28 cellular contexts compared by ENCODE assay signal in the genomic region with DNA sequence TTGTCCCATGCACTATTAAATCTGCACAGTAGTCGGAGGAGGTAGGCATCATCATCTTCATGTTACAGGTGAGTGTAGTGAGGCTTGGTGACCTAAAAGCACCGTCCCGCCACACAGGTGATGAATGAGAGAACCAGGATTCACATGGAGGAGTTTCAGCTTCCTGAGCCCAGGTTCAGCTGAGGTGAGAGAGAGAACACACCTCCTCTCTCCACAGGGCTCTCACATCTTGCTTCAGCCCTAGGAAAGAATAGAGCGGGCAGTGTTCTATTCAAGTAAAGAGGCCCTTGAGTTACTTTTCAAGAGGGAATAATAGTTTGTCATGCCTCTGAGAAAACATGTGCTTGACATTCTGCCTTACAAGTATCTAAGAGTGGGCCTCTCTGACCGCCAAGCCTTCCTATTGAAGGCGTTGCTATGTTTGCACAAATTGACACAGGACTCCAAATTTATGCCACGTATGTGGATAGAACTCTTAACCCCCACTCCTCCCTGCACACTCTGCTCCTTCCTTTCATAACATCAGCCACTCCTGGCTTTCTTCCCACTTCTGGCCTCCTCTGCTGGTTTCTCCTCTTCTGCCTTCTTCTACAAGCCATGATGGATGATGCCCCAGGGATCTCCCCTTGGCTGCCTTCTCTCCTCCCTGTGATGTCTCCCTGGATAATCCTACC.
DNase-seq lines count a peak whose midpoint lies in the region; TF ChIP-seq lines count a peak whose summit lies in the region.
"Had no signal": no experiment of that assay in that cellular context is flagged by ENCODE, and none has a peak within 500 bp of the region (broad histone marks: within the 10 kb centered on the region; RNA-seq: fewer than 3 reads in every experiment).

No MANE protein-coding gene starts in this region.

- peak; percentile 22 for DNase-seq in DMS53 (lab: John Stamatoyannopoulos, UW)
- no peak for DNase-seq in DMS53 treated with DMSO at 0.1 percent for 48 hours (lab: John Stamatoyannopoulos, UW; ENCODE audit: unreplicated experiment)
- peak; percentile 83 for DNase-seq in NCI-H510A treated with DMSO at 0.1 percent for 48 hours (lab: John Stamatoyannopoulos, UW)
- DNase-seq in left kidney (ENCODE audit: low read depth, low spot score): peak; percentile 17
- no peak for DNase-seq in type B pancreatic cell (ENCODE audit: extremely low spot score, unreplicated experiment)
- no peak for DNase-seq in activated T-cell treated with anti-CD3 and anti-CD28 coated beads for 4 hours
- DNase-seq in retina: no peak
- DNase-seq in NCI-H128 (lab: John Stamatoyannopoulos, UW; ENCODE audit: unreplicated experiment): no peak
- DNase-seq: 8988T; activated B cell treated with CpG ODN at 0.5 μM for 24 hours; activated CD8-positive, alpha-beta memory T cell treated with anti-CD3 and anti-CD28 coated beads, Interleukin-2, amount 50 U/mL, for 48 hours; activated naive CD8-positive, alpha-beta T cell treated with anti-CD3 and anti-CD28 coated beads for 36 hours; AML-193; brain microvascular endothelial cell; CD8-positive, alpha-beta T cell; DND-41; effector CD8-positive, alpha-beta T cell; erythroblast; MG63; NCI-H1417 treated with DMSO at 0.1 percent for 48 hours; NK-92 treated with Interleukin-12 subunit alpha and Interleukin-12 subunit beta, amount 100 ng/mL, for 24 hours; SHP77; sigmoid colon; stimulated activated CD4-positive, alpha-beta T cell treated with anti-CD3 and anti-CD28 coated beads, Interleukin-15, amount 100 ng/mL, for 24 hours; stimulated activated naive CD8-positive, alpha-beta T cell treated with anti-CD3 and anti-CD28 coated beads, Interleukin-15, amount 100 ng/mL, for 72 hours; SW 1271 had no signal

- no peak for TF ChIP-seq CTCF in type B pancreatic cell (conservative IDR thresholded peaks at IDR 0.05)

- no peaks in the 10 kb centered on the region for H3K27me3 Mint-ChIP-seq in type B pancreatic cell

- H3K27ac Mint-ChIP-seq in type B pancreatic cell: peak overlapping the region; percentile 44
- H3K27ac Mint-ChIP-seq: activated B cell treated with CpG ODN at 0.5 μM for 24 hours; activated naive CD8-positive, alpha-beta T cell treated with anti-CD3 and anti-CD28 coated beads for 36 hours; activated T-helper 2 cell treated with anti-CD3 and anti-CD28 coated beads, Interferon-gamma antibody, Interleukin-2, Interleukin-4, amounts not matched to agents 10 μg/mL and 5 μg/mL and 100 μg/mL, durations not matched to agents 14 hours and 24 hours and 36 hours; CD8-positive, alpha-beta T cell; neural progenitor cell had no signal

- no peak overlapping the region for H3K4me3 Mint-ChIP-seq in type B pancreatic cell
- H3K4me3 Mint-ChIP-seq: activated B cell treated with CpG ODN at 0.5 μM for 24 hours; activated naive CD8-positive, alpha-beta T cell treated with anti-CD3 and anti-CD28 coated beads for 36 hours; CD8-positive, alpha-beta T cell; neural progenitor cell; stimulated activated naive CD8-positive, alpha-beta T cell treated with anti-CD3 and anti-CD28 coated beads, Interleukin-15, amount 100 ng/mL, for 72 hours had no signal

- no peaks in the 10 kb centered on the region for H3K9me3 Mint-ChIP-seq in type B pancreatic cell
- H3K9me3 Mint-ChIP-seq: activated B cell treated with CpG ODN at 0.5 μM for 24 hours; activated naive CD8-positive, alpha-beta T cell treated with anti-CD3 and anti-CD28 coated beads for 36 hours; activated T-helper 2 cell treated with anti-CD3 and anti-CD28 coated beads, Interferon-gamma antibody, Interleukin-2, Interleukin-4, amounts not matched to agents 10 μg/mL and 5 μg/mL and 100 μg/mL, durations not matched to agents 14 hours and 24 hours and 36 hours; CD8-positive, alpha-beta T cell; neural progenitor cell; stimulated activated naive CD8-positive, alpha-beta T cell treated with anti-CD3 and anti-CD28 coated beads, Interleukin-15, amount 100 ng/mL, for 72 hours had no signal

- peaks cover 13% of the 10 kb centered on the region for H3K4me1 Mint-ChIP-seq in type B pancreatic cell (ENCODE audit: unreplicated experiment)
- H3K4me1 Mint-ChIP-seq: activated B cell treated with CpG ODN at 0.5 μM for 24 hours; activated naive CD8-positive, alpha-beta T cell treated with anti-CD3 and anti-CD28 coated beads for 36 hours; neural progenitor cell; stimulated activated naive CD8-positive, alpha-beta T cell treated with anti-CD3 and anti-CD28 coated beads, Interleukin-15, amount 100 ng/mL, for 72 hours had no signal

- peaks cover 27% of the 10 kb centered on the region for H3K36me3 Mint-ChIP-seq in type B pancreatic cell
- H3K36me3 Mint-ChIP-seq: activated naive CD8-positive, alpha-beta T cell treated with anti-CD3 and anti-CD28 coated beads for 36 hours; CD8-positive, alpha-beta T cell had no signal

Comparison
In these comparisons a context has a peak if more than half of its experiments do, and no peak if none do; other contexts are left out.
1. DNase-seq: peak in DMS53 (single experiment), NCI-H510A treated with DMSO at 0.1 percent for 48 hours (single experiment) and left kidney (single experiment); none in DMS53 treated with DMSO at 0.1 percent for 48 hours (single experiment), type B pancreatic cell (single experiment), activated T-cell treated with anti-CD3 and anti-CD28 coated beads for 4 hours (single experiment), retina (single experiment) and NCI-H128 (single experiment).